ENCODE assay signal across 19 cellular contexts in genomic region chrX:50093627-50094026, GRCh38.
"Had no signal": no experiment of that assay in that cellular context is flagged by ENCODE, and none has a peak within 500 bp of the region (broad histone marks: within the 10 kb centered on the region; RNA-seq: fewer than 3 reads in every experiment).

No MANE protein-coding gene starts in this region.

- H3K4me3 Mint-ChIP-seq: immature natural killer cell; memory B cell; mesothelial cell of epicardium; natural killer cell treated with Interleukin-12 subunit alpha and Interleukin-12 subunit beta and Interleukin-15 and Interleukin-18, amount 100 ng/mL, for 72 hours; stimulated activated naive B cell treated with anti-CD40 and anti-IgM and Interleukin-4, amounts not matched to agents 10 μg/mL and 1 μg/mL and 100 μg/mL, for 72 hours; stimulated activated naive CD8-positive, alpha-beta T cell treated with anti-CD3 and anti-CD28 coated beads, Interleukin-15, amount 100 ng/mL, for 72 hours had no signal

- H3K27ac Mint-ChIP-seq: immature natural killer cell; memory B cell; mesothelial cell of epicardium; natural killer cell treated with Interleukin-12 subunit alpha and Interleukin-12 subunit beta and Interleukin-15 and Interleukin-18, amount 100 ng/mL, for 72 hours; stimulated activated naive B cell treated with anti-CD40 and anti-IgM and Interleukin-4, amounts not matched to agents 10 μg/mL and 1 μg/mL and 100 μg/mL, for 72 hours; stimulated activated naive CD8-positive, alpha-beta T cell treated with anti-CD3 and anti-CD28 coated beads, Interleukin-15, amount 100 ng/mL, for 72 hours had no signal

- FAIRE-seq: keratinocyte had no signal

- H3K27me3 Mint-ChIP-seq: memory B cell; natural killer cell treated with Interleukin-12 subunit alpha and Interleukin-12 subunit beta and Interleukin-15 and Interleukin-18, amount 100 ng/mL, for 72 hours; stimulated activated naive B cell treated with anti-CD40 and anti-IgM and Interleukin-4, amounts not matched to agents 10 μg/mL and 1 μg/mL and 100 μg/mL, for 72 hours; stimulated activated naive CD8-positive, alpha-beta T cell treated with anti-CD3 and anti-CD28 coated beads, Interleukin-15, amount 100 ng/mL, for 72 hours had no signal

- H3K9me3 Mint-ChIP-seq: immature natural killer cell; memory B cell; natural killer cell treated with Interleukin-12 subunit alpha and Interleukin-12 subunit beta and Interleukin-15 and Interleukin-18, amount 100 ng/mL, for 72 hours; stimulated activated naive B cell treated with anti-CD40 and anti-IgM and Interleukin-4, amounts not matched to agents 10 μg/mL and 1 μg/mL and 100 μg/mL, for 72 hours; stimulated activated naive CD8-positive, alpha-beta T cell treated with anti-CD3 and anti-CD28 coated beads, Interleukin-15, amount 100 ng/mL, for 72 hours had no signal

- DNase-seq: cerebellar nuclear complex; colonic mucosa; dermis blood vessel endothelial cell; esophagus squamous epithelium; foreskin fibroblast; immature natural killer cell; left lung; lower lobe of right lung; psoas muscle; sigmoid colon; stimulated activated CD4-positive, alpha-beta T cell treated with anti-CD3 and anti-CD28 coated beads, Interleukin-2, amount 100 ng/mL, for 24 hours; stimulated activated CD4-positive, alpha-beta T cell treated with anti-CD3 and anti-CD28 coated beads, Interleukin-4, amount 100 ng/mL, for 4 hours; stimulated activated naive B cell treated with anti-CD40 and anti-IgM and Interleukin-4, amounts not matched to agents 10 μg/mL and 1 μg/mL and 100 μg/mL, for 72 hours; stimulated activated naive CD8-positive, alpha-beta T cell treated with anti-CD3 and anti-CD28 coated beads, Interleukin-15, amount 100 ng/mL, for 72 hours; transverse colon had no signal

- ATAC-seq: left lung; lower lobe of right lung; natural killer cell treated with Interleukin-12 subunit alpha and Interleukin-12 subunit beta and Interleukin-15 and Interleukin-18, amount 100 ng/mL, for 72 hours; psoas muscle; stimulated activated naive B cell treated with anti-CD40 and anti-IgM and Interleukin-4, amounts not matched to agents 10 μg/mL and 1 μg/mL and 100 μg/mL, for 72 hours; stimulated activated naive CD8-positive, alpha-beta T cell treated with anti-CD3 and anti-CD28 coated beads, Interleukin-15, amount 100 ng/mL, for 72 hours had no signal

- H3K36me3 Mint-ChIP-seq: natural killer cell treated with Interleukin-12 subunit alpha and Interleukin-12 subunit beta and Interleukin-15 and Interleukin-18, amount 100 ng/mL, for 72 hours had no signal

- H3K4me1 Mint-ChIP-seq: immature natural killer cell; mesothelial cell of epicardium; stimulated activated naive CD8-positive, alpha-beta T cell treated with anti-CD3 and anti-CD28 coated beads, Interleukin-15, amount 100 ng/mL, for 72 hours had no signal
